Comparison of ENCODE assay signal across 8 cellular contexts in genomic region chr2:231530099-231531085, GRCh38. TPM values are rescaled to one million over a fixed set of nuclear protein-coding genes. Genes with fewer than 3 reads are reported as not detected.
DNase-seq lines count a peak whose midpoint lies in the region; ATAC-seq, FAIRE-seq and TF ChIP-seq lines count a peak whose summit lies in the region.

TSS of gene NMUR1 (minus strand) at chr2:231530445. CDS start at chr2:231530361, 84 bp downstream.

- H3K36me3 Mint-ChIP-seq in activated T-helper 1 cell treated with anti-CD3 and anti-CD28 coated beads, Interleukin-12 subunit alpha, Interleukin-12 subunit beta, Interleukin-2, Interleukin-4 antibody, amounts not matched to agents 30 ng/mL and 10 ng/mL and 1 ng/mL, durations not matched to agents 14 hours and 24 hours and 36 hours (ENCODE audit: low read depth) = no peaks in the 10 kb centered on the region

- H3K27me3 Mint-ChIP-seq in activated T-helper 1 cell treated with anti-CD3 and anti-CD28 coated beads, Interleukin-12 subunit alpha, Interleukin-12 subunit beta, Interleukin-2, Interleukin-4 antibody, amounts not matched to agents 30 ng/mL and 10 ng/mL and 1 ng/mL, durations not matched to agents 14 hours and 24 hours and 36 hours (ENCODE audit: insufficient read depth) = peaks cover 26% of the 10 kb centered on the region

- 79% methylated on average over 15 of the region's 87 CpGs for WGBS in A549 (ENCODE audit: missing lambda C conversion rate)
- 17 to 34% methylated on average over 37 to 65 of the region's 87 CpGs for WGBS in upper lobe of left lung, 2 donors

- peak; percentile 48 to 52 for DNase-seq in A549 (ENCODE audit: low read depth in 1 of 2, low spot score in 1 of 2)
- DNase-seq in NCI-H510A treated with DMSO at 0.1 percent for 48 hours (lab: John Stamatoyannopoulos, UW) = peak; percentile 61
- peak; percentile 70 for DNase-seq in activated T-helper 1 cell treated with anti-CD3 and anti-CD28 coated beads, Interleukin-12 subunit alpha, Interleukin-12 subunit beta, Interleukin-2, Interleukin-4 antibody, amounts not matched to agents 30 ng/mL and 10 ng/mL and 1 ng/mL, durations not matched to agents 14 hours and 24 hours and 36 hours (ENCODE audit: low spot score)
- DNase-seq in germinal center (ENCODE audit: low spot score) = peak; percentile 81
- peak; percentile 89 for DNase-seq in posterior vena cava (ENCODE audit: low spot score)
- DNase-seq in upper lobe of left lung = peak; percentile 77 to 95
- DNase-seq in NCI-H1092 (lab: John Stamatoyannopoulos, UW) = no peak

- H3K4me3 ChIP-seq in A549 (peak within 1 kb of the TSS; percentile 44), upper lobe of left lung (peak within 1 kb of the TSS in 3 of 4 donors; percentile 45 to 57 (median 53))

- no peaks in the 10 kb centered on the region for H3K9me3 ChIP-seq in A549
- no peaks in the 10 kb centered on the region for H3K9me3 ChIP-seq in upper lobe of left lung

- H3K36me3 ChIP-seq in upper lobe of left lung = no peaks in the 10 kb centered on the region

- H3K4me1 ChIP-seq in A549 = peaks cover 4% of the 10 kb centered on the region; the same call in 1 of the 3 replicates
- H3K4me1 ChIP-seq in upper lobe of left lung = peaks cover 5 to 23% (median 19%) of the 10 kb centered on the region in 4 donors

- H3K27ac Mint-ChIP-seq in activated T-helper 1 cell treated with anti-CD3 and anti-CD28 coated beads, Interleukin-12 subunit alpha, Interleukin-12 subunit beta, Interleukin-2, Interleukin-4 antibody, amounts not matched to agents 30 ng/mL and 10 ng/mL and 1 ng/mL, durations not matched to agents 14 hours and 24 hours and 36 hours = peak within 1 kb of the TSS; percentile 6

- peaks cover 20% of the 10 kb centered on the region for H3K4me1 Mint-ChIP-seq in activated T-helper 1 cell treated with anti-CD3 and anti-CD28 coated beads, Interleukin-12 subunit alpha, Interleukin-12 subunit beta, Interleukin-2, Interleukin-4 antibody, amounts not matched to agents 30 ng/mL and 10 ng/mL and 1 ng/mL, durations not matched to agents 14 hours and 24 hours and 36 hours (ENCODE audit: low read depth)

- peak within 1 kb of the TSS; percentile 30 to 82; a peak in 4 of 6 replicates for H3K27ac ChIP-seq in A549
- peak within 1 kb of the TSS; percentile 29 to 87 (median 50) for H3K27ac ChIP-seq in upper lobe of left lung

- CTCF ChIA-PET in A549 (lab: Yijun Ruan, JAX) = interaction anchor here (0.6 to 3.6 kb wide), 18 partner anchors 9 to 224 kb away, joined by 3 to 14 read pairs (median 3); no protein-coding TSS in a partner anchor

- peak; percentile 90 for TF ChIP-seq CTCF in A549 (IDR thresholded peaks at IDR 0.05)
- peak; percentile 86 to 95 (median 93) for TF ChIP-seq CTCF in upper lobe of left lung (IDR thresholded peaks at IDR 0.05)

- intact Hi-C loops in activated T-helper 1 cell treated with anti-CD3 and anti-CD28 coated beads, Interleukin-12 subunit alpha, Interleukin-12 subunit beta, Interleukin-2, Interleukin-4 antibody, amounts not matched to agents 30 ng/mL and 10 ng/mL and 1 ng/mL, durations not matched to agents 14 hours and 24 hours and 36 hours (cut with micrococcal nuclease) = loop anchor here (1.0 kb wide), 3 partner anchors 13 to 48 kb away; no protein-coding TSS in a partner anchor
- intact Hi-C loops in posterior vena cava (cut with DNase I) = no loop called here

- ATAC-seq in A549 (peak; percentile 62 to 90), GM19351 (IDR thresholded peaks at IDR 0.05; ENCODE audit: unreplicated experiment) (peak; percentile 80), upper lobe of left lung (ENCODE audit: low FRiP score in 2 of 2) (peak; percentile 61 to 90)

- peak; percentile 20 to 57; a peak in 4 of 5 replicates for TF ChIP-seq RAD21 in A549 (conservative IDR thresholded peaks at IDR 0.05 in 1 of 2, IDR thresholded peaks at IDR 0.05 in 1 of 2)

- POLR2A ChIA-PET in A549 (lab: Yijun Ruan, JAX) = no interaction called here

- TF ChIP-seq EP300 in A549 (IDR thresholded peaks at IDR 0.05) = no peak
- TF ChIP-seq EP300 in upper lobe of left lung (IDR thresholded peaks at IDR 0.05) = no peak

- H3K4me3 Mint-ChIP-seq in activated T-helper 1 cell treated with anti-CD3 and anti-CD28 coated beads, Interleukin-12 subunit alpha, Interleukin-12 subunit beta, Interleukin-2, Interleukin-4 antibody, amounts not matched to agents 30 ng/mL and 10 ng/mL and 1 ng/mL, durations not matched to agents 14 hours and 24 hours and 36 hours = no peak within 1 kb of the TSS

- TF ChIP-seq POLR2A in A549 (IDR thresholded peaks at IDR 0.05; ENCODE audit: low read length) (no peak), upper lobe of left lung (IDR thresholded peaks at IDR 0.05) (no peak)

- H3K27me3 ChIP-seq in upper lobe of left lung = peaks cover 0 to 5% (median 2%) of the 10 kb centered on the region in 4 donors

- peak within 1 kb of the TSS; percentile 90 for H3K4me2 ChIP-seq in A549

- FAIRE-seq in A549 (lab: Jason Lieb, UNC) = no peak

- H3K9me3 Mint-ChIP-seq in activated T-helper 1 cell treated with anti-CD3 and anti-CD28 coated beads, Interleukin-12 subunit alpha, Interleukin-12 subunit beta, Interleukin-2, Interleukin-4 antibody, amounts not matched to agents 30 ng/mL and 10 ng/mL and 1 ng/mL, durations not matched to agents 14 hours and 24 hours and 36 hours = no peaks in the 10 kb centered on the region

TF ChIP-seq in A549, 52 proteins besides CTCF, POLR2A, EP300 and RAD21:
- no peak for TF ChIP-seq ELK1 (IDR thresholded peaks at IDR 0.05; ENCODE audit: low read depth, low read length)
- peak; percentile 72 for TF ChIP-seq SMC3 (IDR thresholded peaks at IDR 0.05)
- TF ChIP-seq PBX3 (IDR thresholded peaks at IDR 0.05) = no peak
- TF ChIP-seq MAX (IDR thresholded peaks at IDR 0.05) = peak; percentile 49; the same call in 1 of the 2 replicates
- TF ChIP-seq MAZ (IDR thresholded peaks at IDR 0.05; ENCODE audit: borderline replicate concordance, low read depth, low read length) = 0 out of 2 replicates have a peak, but pooled peaks have one; percentile 49
- TF ChIP-seq E2F6 (IDR thresholded peaks at IDR 0.05; ENCODE audit: borderline replicate concordance, low read depth) = 0 out of 2 replicates have a peak, but pooled peaks have one; percentile 25
- no peak for TF ChIP-seq PHF8 (IDR thresholded peaks at IDR 0.05; ENCODE audit: borderline replicate concordance, low read depth)
- TF ChIP-seq JUN (IDR thresholded peaks at IDR 0.05) = no peak
TF ChIP-seq in A549: peak in this region for 4.

RNA-seq across cellular contexts. Expression of gene NMUR1, which starts in this region (rescaled TPM):
- 0.05 TPM in 1 of 2 replicates, not detected in the other for polyA plus RNA-seq in A549 (2011; rRNA removed)
- 0.03 TPM in 2 replicates for polyA plus RNA-seq in A549 (2012; cell fraction: cytosol; rRNA removed)
- polyA plus RNA-seq in A549 (2012; cell fraction: nucleus; rRNA removed) = 0.05 and 0.10 TPM in 2 replicates
- polyA plus RNA-seq in A549 (2017; fragmentation: RNase III; extraction: RNeasy Plus Mini Kit Qiagen cat#74134 plus additional on column Dnase treatment) = not detected in 3 replicates
- polyA minus RNA-seq in A549 (2011; rRNA and poly(A)+ RNA removed) = not detected in 2 replicates
- total RNA-seq in activated T-helper 1 cell treated with anti-CD3 and anti-CD28 coated beads, Interleukin-12 subunit alpha, Interleukin-12 subunit beta, Interleukin-2, Interleukin-4 antibody, amounts not matched to agents 30 ng/mL and 10 ng/mL and 1 ng/mL, durations not matched to agents 14 hours and 24 hours and 36 hours = 0.05 TPM in 1 of 2 replicates, not detected in the other
- total RNA-seq in posterior vena cava = 1 to 10 TPM; 5.3 to 7.4 TPM
- 1 to 10 TPM; 1.1 to 2.4 (median 1.9) TPM for total RNA-seq in upper lobe of left lung

Comparison
In these comparisons a context has a peak if more than half of its experiments do, and no peak if none do; other contexts are left out.
1. Peak in DNase-seq, ATAC-seq, H3K4me3 ChIP-seq, H3K27ac ChIP-seq and H3K4me2 ChIP-seq in A549; RNA of the gene not detected or under 1 TPM.
2. Peak in DNase-seq in activated T-helper 1 cell treated with anti-CD3 and anti-CD28 coated beads, Interleukin-12 subunit alpha, Interleukin-12 subunit beta, Interleukin-2, Interleukin-4 antibody, amounts not matched to agents 30 ng/mL and 10 ng/mL and 1 ng/mL, durations not matched to agents 14 hours and 24 hours and 36 hours; RNA of the gene not detected or under 1 TPM.